In genomic region chr1:119815361-119815760, GRCh38 we compare ENCODE assay signal across 23 cellular contexts. TPM values are rescaled to one million over a fixed set of nuclear protein-coding genes. Genes with fewer than 3 reads are reported as not detected.
A peak's percentile ranks its signal among the peaks of the same experiment; 100 is the strongest.
DNase-seq lines count a peak whose midpoint lies in the region; ATAC-seq and TF ChIP-seq lines count a peak whose summit lies in the region.
"Had no signal": no experiment of that assay in that cellular context is flagged by ENCODE, and none has a peak within 500 bp of the region (broad histone marks: within the 10 kb centered on the region; RNA-seq: fewer than 3 reads in every experiment).

No MANE protein-coding gene starts in this region.

- no peaks in the 10 kb centered on the region for H3K79me2 ChIP-seq in hepatocyte

- no peak for TF ChIP-seq CTCF in hepatocyte (IDR thresholded peaks at IDR 0.05; ENCODE audit: poor library complexity)
- TF ChIP-seq CTCF in chondrocyte (IDR thresholded peaks at IDR 0.05): no peak
- no peak for TF ChIP-seq CTCF in upper lobe of right lung (IDR thresholded peaks at IDR 0.05)

- no peak overlapping the region for H3K4me2 ChIP-seq in hepatocyte

- H3K36me3 Mint-ChIP-seq in immature natural killer cell (no peaks in the 10 kb centered on the region), chondrocyte (ENCODE audit: low read depth) (peaks cover 2% of the 10 kb centered on the region)
- H3K36me3 Mint-ChIP-seq: CD14-positive monocyte had no signal

- no peak overlapping the region for H3K4me3 Mint-ChIP-seq in immature natural killer cell
- no peak overlapping the region for H3K4me3 Mint-ChIP-seq in chondrocyte (ENCODE audit: unreplicated experiment)
- H3K4me3 Mint-ChIP-seq: CD14-positive monocyte had no signal

- H3K9me3 Mint-ChIP-seq in immature natural killer cell (no peaks in the 10 kb centered on the region), chondrocyte (ENCODE audit: low read depth) (peaks cover 3% of the 10 kb centered on the region)

- intact Hi-C loops in upper lobe of right lung (cut with DNase I): no loop called here

- no peaks in the 10 kb centered on the region for H3K27me3 ChIP-seq in hepatocyte
- H3K27me3 ChIP-seq in upper lobe of right lung: no peaks in the 10 kb centered on the region

- H3K27ac Mint-ChIP-seq in immature natural killer cell: no peak overlapping the region
- H3K27ac Mint-ChIP-seq in chondrocyte (ENCODE audit: unreplicated experiment): no peak overlapping the region
- H3K27ac Mint-ChIP-seq: CD14-positive monocyte had no signal

- H3K9me3 ChIP-seq in hepatocyte (ENCODE audit: low read depth) (no peaks in the 10 kb centered on the region), upper lobe of right lung (no peaks in the 10 kb centered on the region)

- H3K4me3 ChIP-seq in hepatocyte (no peak overlapping the region), upper lobe of right lung (no peak overlapping the region)
- H3K4me3 ChIP-seq: coronary artery had no signal

- H2AFZ ChIP-seq in hepatocyte: no peak overlapping the region

- H3K36me3 ChIP-seq in hepatocyte (replicated peaks; ENCODE audit: insufficient read depth, low read depth): no peaks in the 10 kb centered on the region
- H3K36me3 ChIP-seq in upper lobe of right lung: no peaks in the 10 kb centered on the region

- no peaks in the 10 kb centered on the region for H3K9me2 ChIP-seq in hepatocyte (replicated peaks; ENCODE audit: insufficient read depth)

- H3K27me3 Mint-ChIP-seq in immature natural killer cell (ENCODE audit: low read depth in 3 of 3) (peaks cover 0 to 7% (median 3%) of the 10 kb centered on the region in 3 donors), chondrocyte (ENCODE audit: low read depth) (peaks cover 10% of the 10 kb centered on the region)

- no peak for ATAC-seq in upper lobe of right lung
- ATAC-seq: left ventricle myocardium superior, sciatic nerve had no signal

- H3K4me1 ChIP-seq in hepatocyte (ENCODE audit: insufficient read depth): peaks cover 20% of the 10 kb centered on the region
- H3K4me1 ChIP-seq in upper lobe of right lung: no peaks in the 10 kb centered on the region

- DNase-seq in COLO829 (ENCODE audit: low spot score) (peak; percentile 6), M059J (ENCODE audit: low read depth) (peak; percentile 80), amniotic epithelial cell (ENCODE audit: low read depth) (peak; percentile 61), hepatocyte (ENCODE audit: low spot score) (no peak), immature natural killer cell (no peak), chondrocyte (ENCODE audit: low spot score) (no peak), SHP77 (lab: John Stamatoyannopoulos, UW) (no peak), upper lobe of right lung (no peak)
- DNase-seq: ACHN; activated CD4-positive, alpha-beta T cell treated with anti-CD3 and anti-CD28 coated beads, Interleukin-2, amount 50 U/mL, for 4 hours; activated naive CD4-positive, alpha-beta T cell treated with Interleukin-2 at 50 U/mL for 16 hours; activated T-cell treated with anti-CD3 and anti-CD28 coated beads for 4 hours; aorta; left ventricle myocardium superior; NCI-H1417; NCI-H526; stimulated activated naive CD4-positive, alpha-beta T cell treated with Interleukin-2 at 50 U/mL for 16 hours; trophoblast cell had no signal

- H4K20me1 ChIP-seq in hepatocyte (ENCODE audit: insufficient read depth, poor library complexity, severe bottlenecking): no peaks in the 10 kb centered on the region

- WGBS in hepatocyte (ENCODE audit: low lambda C conversion rate, missing lambda C conversion rate): 92% methylated on average over 3 of the region's 3 CpGs

- H3K4me1 Mint-ChIP-seq in immature natural killer cell: no peaks in the 10 kb centered on the region
- no peaks in the 10 kb centered on the region for H3K4me1 Mint-ChIP-seq in chondrocyte (ENCODE audit: low read depth)
- H3K4me1 Mint-ChIP-seq: CD14-positive monocyte had no signal

- H3K27ac ChIP-seq in hepatocyte: peak overlapping the region; percentile 83
- no peak overlapping the region for H3K27ac ChIP-seq in upper lobe of right lung
- H3K27ac ChIP-seq: coronary artery had no signal

RNA-seq across cellular contexts. Expression of gene REG4, which starts 4.1 kb away (rescaled TPM):
- total RNA-seq in M059J (2014; rRNA removed; shearing (Covaris generic)): 0.17 TPM in 1 of 2 replicates, not detected in the other
- total RNA-seq in hepatocyte (103 and 106 TPM in 2 replicates), chondrocyte (not detected in 3 replicates), upper lobe of right lung (not detected)
- polyA plus RNA-seq in hepatocyte (79.4 and 111 TPM in 2 replicates), immature natural killer cell (not detected)
- total RNA-seq: aorta, frontal cortex, left ventricle myocardium superior, osteocyte, sciatic nerve had no signal
- polyA plus RNA-seq: CD14-positive monocyte had no signal

RNA-seq across cellular contexts. Expression of gene HMGCS2, which starts 46.7 kb away (rescaled TPM):
- not detected in 2 replicates for total RNA-seq in M059J (2014; rRNA removed; shearing (Covaris generic))
- total RNA-seq in hepatocyte (188 and 207 TPM in 2 replicates), chondrocyte (not detected in 3 replicates), upper lobe of right lung (not detected)
- polyA plus RNA-seq in hepatocyte (119 and 167 TPM in 2 replicates), immature natural killer cell (not detected)
- total RNA-seq: aorta, frontal cortex, osteocyte, sciatic nerve had no signal
- polyA plus RNA-seq: CD14-positive monocyte had no signal

Comparison
In these comparisons a context has a peak if more than half of its experiments do, and no peak if none do; other contexts are left out.
1. DNase-seq: peak in COLO829 (single experiment), M059J (single experiment) and amniotic epithelial cell (single experiment); none in hepatocyte (single experiment), immature natural killer cell (0 of 3), chondrocyte (single experiment), SHP77 (0 of 2) and upper lobe of right lung (single experiment).
2. RNA of gene REG4, which starts 4.1 kb away (total RNA-seq): 103 to 106 TPM in hepatocyte; 0.17 TPM in M059J, not detected in chondrocyte and not detected in upper lobe of right lung (single experiment); every median in the first group is over 10 times any median in the second.
3. RNA of gene HMGCS2, which starts 46.7 kb away (total RNA-seq): 188 to 207 TPM in hepatocyte; not detected in upper lobe of right lung (single experiment), not detected in M059J and not detected in chondrocyte; every median in the first group is over 100 times any median in the second.